ENCODE assay signal across 8 cellular contexts in the genomic region with DNA sequence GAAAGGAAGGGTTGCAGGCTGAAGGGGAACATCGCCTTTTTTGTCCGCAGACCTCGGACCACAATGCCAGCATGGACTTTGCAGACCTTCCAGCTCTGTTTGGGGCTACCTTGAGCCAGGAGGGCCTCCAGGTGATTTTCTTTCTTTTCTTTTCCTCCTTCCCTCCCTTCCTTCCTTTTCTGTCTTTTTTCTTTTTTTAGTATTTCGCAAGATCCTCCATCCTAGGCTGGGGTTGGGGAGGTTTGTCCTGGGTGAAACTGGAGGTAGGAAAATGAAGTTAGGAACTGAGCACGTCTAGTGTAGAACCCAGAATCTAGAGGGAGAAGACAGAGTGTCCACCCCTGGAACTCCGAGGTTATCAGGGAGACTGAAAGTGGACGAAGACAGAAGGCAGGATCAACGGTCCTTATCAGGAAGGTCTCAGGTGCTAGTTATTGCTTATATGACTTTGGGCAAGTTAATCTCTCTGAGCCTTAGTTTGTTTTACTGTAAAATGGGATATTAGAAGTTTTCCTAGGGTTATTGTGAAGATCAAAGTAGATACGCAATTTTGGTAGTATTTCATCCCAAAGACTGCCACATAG. TPM values are rescaled to one million over a fixed set of nuclear protein-coding genes. Genes with fewer than 3 reads are reported as not detected.
DNase-seq lines count a peak whose midpoint lies in the region; ATAC-seq and TF ChIP-seq lines count a peak whose summit lies in the region.

No MANE protein-coding gene starts in this region.

- DNase-seq in H7 = no peak
- no peak for DNase-seq in activated CD4-positive, alpha-beta memory T cell treated with anti-CD3 and anti-CD28 coated beads for 36 hours
- no peak for DNase-seq in glutamatergic neuron
- DNase-seq in NCI-H128 (lab: John Stamatoyannopoulos, UW; ENCODE audit: unreplicated experiment) = no peak
- no peak for DNase-seq in effector CD4-positive, alpha-beta T cell
- no peak for DNase-seq in stimulated activated CD4-positive, alpha-beta T cell treated with anti-CD3 and anti-CD28 coated beads, Interleukin-4, amount 100 ng/mL, for 4 hours

- H3K27ac Mint-ChIP-seq in activated CD4-positive, alpha-beta memory T cell treated with anti-CD3 and anti-CD28 coated beads for 36 hours = peak overlapping the region; percentile 95
- peak overlapping the region; percentile 98 for H3K27ac Mint-ChIP-seq in glutamatergic neuron (ENCODE audit: unreplicated experiment)

- peak overlapping the region; percentile 92 for H3K27ac ChIP-seq in skeletal muscle tissue (ENCODE audit: low read depth, low read length)

- no peak for TF ChIP-seq CTCF in glutamatergic neuron (IDR thresholded peaks at IDR 0.05; ENCODE audit: partially characterized antibody, unreplicated experiment)

- H3K4me3 ChIP-seq in H7 (ENCODE audit: insufficient read depth, low read depth, low read length) = peak overlapping the region; percentile 89
- H3K4me3 ChIP-seq in skeletal muscle tissue (ENCODE audit: low read length in 3 of 3) = peak overlapping the region; percentile 81 to 95 (median 91)

- H3K4me3 Mint-ChIP-seq in activated CD4-positive, alpha-beta memory T cell treated with anti-CD3 and anti-CD28 coated beads for 36 hours = peak overlapping the region; percentile 90
- H3K4me3 Mint-ChIP-seq in glutamatergic neuron (ENCODE audit: unreplicated experiment) = peak overlapping the region; percentile 98

- POLR2A ChIA-PET in activated CD4-positive, alpha-beta memory T cell treated with anti-CD3 and anti-CD28 coated beads for 36 hours (lab: Charles Lee) = interaction anchor here (0.8 to 21.0 kb wide), 8 partner anchors 9 to 238 kb away, joined by 3 to 346 read pairs (median 9); a partner anchor contains a TSS

- H3K9ac ChIP-seq in skeletal muscle tissue (ENCODE audit: low read depth in 1 of 3, low read length in 3 of 3) = peak overlapping the region; percentile 94 to 99 (median 98)

- H3K36me3 Mint-ChIP-seq in activated CD4-positive, alpha-beta memory T cell treated with anti-CD3 and anti-CD28 coated beads for 36 hours = peaks cover 72% of the 10 kb centered on the region
- no peaks in the 10 kb centered on the region for H3K36me3 Mint-ChIP-seq in glutamatergic neuron (ENCODE audit: unreplicated experiment)

- H3K9me3 ChIP-seq in skeletal muscle tissue (ENCODE audit: control insufficient read depth in 3 of 3, low read length in 3 of 3) = no peaks in the 10 kb centered on the region

- H3K27me3 ChIP-seq in H7 (ENCODE audit: control insufficient read depth, insufficient read depth, low read length) (no peaks in the 10 kb centered on the region), skeletal muscle tissue (ENCODE audit: control insufficient read depth in 3 of 3, insufficient read depth in 3 of 3, low read length in 3 of 3) (no peaks in the 10 kb centered on the region)

- intact Hi-C loops in activated CD4-positive, alpha-beta memory T cell treated with anti-CD3 and anti-CD28 coated beads for 36 hours (cut with micrococcal nuclease) = loop anchor here (2.0 to 10.0 kb wide), 6 partner anchors 38 to 796 kb away; a partner anchor contains a TSS

- no peaks in the 10 kb centered on the region for H3K9me3 Mint-ChIP-seq in activated CD4-positive, alpha-beta memory T cell treated with anti-CD3 and anti-CD28 coated beads for 36 hours
- H3K9me3 Mint-ChIP-seq in glutamatergic neuron (ENCODE audit: unreplicated experiment) = peaks cover 8% of the 10 kb centered on the region

- H3K36me3 ChIP-seq in H7 (replicated peaks; ENCODE audit: control insufficient read depth, insufficient read depth, low read length) (peaks cover 37% of the 10 kb centered on the region), skeletal muscle tissue (ENCODE audit: control insufficient read depth in 3 of 3, insufficient read depth in 3 of 3, low read length in 3 of 3) (peaks cover 54 to 65% (median 59%) of the 10 kb centered on the region in 3 donors)

- peaks cover 1% of the 10 kb centered on the region for H3K27me3 Mint-ChIP-seq in activated CD4-positive, alpha-beta memory T cell treated with anti-CD3 and anti-CD28 coated beads for 36 hours
- peaks cover 14% of the 10 kb centered on the region for H3K27me3 Mint-ChIP-seq in glutamatergic neuron (ENCODE audit: unreplicated experiment)

- CTCF ChIA-PET in activated CD4-positive, alpha-beta memory T cell treated with anti-CD3 and anti-CD28 coated beads for 36 hours (lab: Charles Lee) = interaction anchor here (1.2 to 2.4 kb wide), 5 partner anchors 10 to 121 kb away, joined by 3 to 13 read pairs (median 5); a partner anchor contains a TSS

- ATAC-seq in esophagus mucosa = no peak

- H3K4me1 ChIP-seq in skeletal muscle tissue (ENCODE audit: control insufficient read depth in 3 of 3, insufficient read depth in 3 of 3, low read length in 3 of 3) = peaks cover 59 to 81% (median 68%) of the 10 kb centered on the region in 3 donors

- H3K4me1 Mint-ChIP-seq in activated CD4-positive, alpha-beta memory T cell treated with anti-CD3 and anti-CD28 coated beads for 36 hours (ENCODE audit: low read depth) = peaks cover 57% of the 10 kb centered on the region
- H3K4me1 Mint-ChIP-seq in glutamatergic neuron (ENCODE audit: low read depth, unreplicated experiment) = peaks cover 21% of the 10 kb centered on the region

RNA-seq across cellular contexts. Expression of a gene that starts 1.1 kb away (rescaled TPM):
- total RNA-seq in H7 (2014; rRNA removed; shearing (Covaris generic)) = 67.0 and 87.6 TPM in 2 replicates
- total RNA-seq in activated CD4-positive, alpha-beta memory T cell treated with anti-CD3 and anti-CD28 coated beads for 36 hours = 100 to 1,000 TPM; 130 to 157 TPM
- total RNA-seq in glutamatergic neuron (ENCODE audit: unreplicated experiment) (96.1 TPM), skeletal muscle tissue (12.0 TPM), esophagus mucosa (79.2 TPM)

RNA-seq across cellular contexts. Expression of a gene that starts 1.3 kb away (rescaled TPM):
- 143 and 169 TPM in 2 replicates for total RNA-seq in H7 (2014; rRNA removed; shearing (Covaris generic))
- total RNA-seq in activated CD4-positive, alpha-beta memory T cell treated with anti-CD3 and anti-CD28 coated beads for 36 hours = 10 to 100 TPM; 70.5 to 72.5 TPM
- total RNA-seq in glutamatergic neuron (ENCODE audit: unreplicated experiment) (72.2 TPM), skeletal muscle tissue (59.5 TPM), esophagus mucosa (42.4 TPM)

RNA-seq across cellular contexts. Expression of a gene that starts 7.2 kb away (rescaled TPM):
- total RNA-seq in H7 (2014; rRNA removed; shearing (Covaris generic)) = 1,296 and 1,480 TPM in 2 replicates
- total RNA-seq in activated CD4-positive, alpha-beta memory T cell treated with anti-CD3 and anti-CD28 coated beads for 36 hours = 1,000 to 10,000 TPM; 1,907 to 1,923 TPM
- 356 TPM for total RNA-seq in glutamatergic neuron (ENCODE audit: unreplicated experiment)
- 137 TPM for total RNA-seq in skeletal muscle tissue
- 455 TPM for total RNA-seq in esophagus mucosa

RNA-seq across cellular contexts. Expression of a gene that starts 9.0 kb away (rescaled TPM):
- not detected in 2 replicates for total RNA-seq in H7 (2014; rRNA removed; shearing (Covaris generic))
- total RNA-seq in activated CD4-positive, alpha-beta memory T cell treated with anti-CD3 and anti-CD28 coated beads for 36 hours = not detected
- total RNA-seq in glutamatergic neuron (ENCODE audit: unreplicated experiment) = 0.47 TPM
- total RNA-seq in skeletal muscle tissue = under 0.01 TPM
- total RNA-seq in esophagus mucosa = not detected

RNA-seq across cellular contexts. Expression of a gene that starts 9.8 kb away (rescaled TPM):
- 24.2 and 25.7 TPM in 2 replicates for total RNA-seq in H7 (2014; rRNA removed; shearing (Covaris generic))
- total RNA-seq in activated CD4-positive, alpha-beta memory T cell treated with anti-CD3 and anti-CD28 coated beads for 36 hours = 10 to 100 TPM; 26.5 to 26.8 TPM
- total RNA-seq in glutamatergic neuron (ENCODE audit: unreplicated experiment) (62.1 TPM), skeletal muscle tissue (2,880 TPM), esophagus mucosa (1.5 TPM)
